Comparison of ENCODE assay signal across 33 cellular contexts in the genomic region with DNA sequence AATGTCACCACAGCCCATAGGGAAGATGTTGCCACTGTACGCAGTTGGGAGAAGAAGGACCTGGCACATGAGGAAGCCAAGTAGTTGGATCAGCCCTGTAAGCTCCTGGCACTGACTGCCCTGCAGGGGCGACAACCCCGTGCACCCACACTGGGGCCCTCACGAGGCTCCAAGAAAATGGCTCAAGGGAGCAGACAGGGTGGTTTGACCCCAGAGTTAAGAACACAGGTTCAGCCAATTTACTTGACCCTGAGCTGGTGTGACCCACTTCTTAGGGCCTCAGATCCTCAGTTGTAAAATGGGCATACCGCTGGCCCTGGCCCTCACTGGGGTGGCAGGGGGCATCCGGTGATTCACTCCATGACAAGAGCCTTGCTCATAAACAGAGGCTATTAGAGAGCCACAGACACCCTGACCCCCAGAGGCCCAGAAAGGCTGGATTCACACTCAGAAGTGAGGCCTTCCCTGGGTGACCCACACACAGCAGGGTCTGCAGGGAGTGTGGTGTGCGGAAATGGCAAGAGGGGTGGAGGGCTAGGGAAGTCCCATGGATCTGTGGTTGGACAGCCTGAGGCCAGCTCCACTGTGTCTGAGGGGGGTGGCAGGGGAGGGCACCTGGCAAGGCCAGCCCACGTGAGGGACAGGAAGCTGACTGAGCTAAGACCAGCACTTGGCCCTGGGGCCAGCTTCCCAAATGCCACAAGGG. TPM values are rescaled to one million over a fixed set of nuclear protein-coding genes. Genes with fewer than 3 reads are reported as not detected.
A peak's percentile ranks its signal among the peaks of the same experiment; 100 is the strongest.
DNase-seq lines count a peak whose midpoint lies in the region; ATAC-seq and TF ChIP-seq lines count a peak whose summit lies in the region.
"Had no signal": no experiment of that assay in that cellular context is flagged by ENCODE, and none has a peak within 500 bp of the region (broad histone marks: within the 10 kb centered on the region; RNA-seq: fewer than 3 reads in every experiment).

No MANE protein-coding gene starts in this region.

- peak overlapping the region; percentile 94 for H3K27ac ChIP-seq in right cardiac atrium (ENCODE audit: low read length)
- no peak overlapping the region for H3K27ac ChIP-seq in brain microvascular endothelial cell
- H3K27ac ChIP-seq: gastroesophageal sphincter, HL-60, SJSA1, VCaP had no signal

- H3K9me3 ChIP-seq in MG63: no peaks in the 10 kb centered on the region
- no peaks in the 10 kb centered on the region for H3K9me3 ChIP-seq in right cardiac atrium (ENCODE audit: control insufficient read depth, low read length)
- H3K9me3 ChIP-seq: BE2C, Caco-2, gastroesophageal sphincter, SJSA1 had no signal

- no peak overlapping the region for H3K4me3 Mint-ChIP-seq in activated CD8-positive, alpha-beta memory T cell treated with anti-CD3 and anti-CD28 coated beads, Interleukin-2, amount 10 ng/mL, durations not matched to agents 7 days and 5 days
- H3K4me3 Mint-ChIP-seq in stimulated activated effector memory CD8-positive, alpha-beta T cell treated with anti-CD3 and anti-CD28 coated beads, Interleukin-12 subunit alpha, Interleukin-12 subunit beta, amount 100 ng/mL, for 72 hours: no peak overlapping the region
- H3K4me3 Mint-ChIP-seq: IgD-negative memory B cell; mesothelial cell of epicardium; natural killer cell; stimulated activated naive CD8-positive, alpha-beta T cell treated with anti-CD3 and anti-CD28 coated beads, Interleukin-15, amount 100 ng/mL, for 72 hours; T-helper 17 cell had no signal

- DNase-seq in activated CD8-positive, alpha-beta memory T cell treated with anti-CD3 and anti-CD28 coated beads for 24 hours: peak; percentile 46
- DNase-seq in activated CD8-positive, alpha-beta memory T cell treated with anti-CD3 and anti-CD28 coated beads, Interleukin-2, amount 10 ng/mL, durations not matched to agents 7 days and 5 days: no peak
- DNase-seq in MG63: peak; percentile 54
- DNase-seq in right cardiac atrium: peak in 1 of 3 donors; percentile 65
- DNase-seq in stimulated activated CD8-positive, alpha-beta memory T cell treated with anti-CD3 and anti-CD28 coated beads, Interleukin-4, amount 100 ng/mL, for 48 hours: peak; percentile 14
- no peak for DNase-seq in brain microvascular endothelial cell
- no peak for DNase-seq in stimulated activated effector memory CD8-positive, alpha-beta T cell treated with anti-CD3 and anti-CD28 coated beads, Interleukin-12 subunit alpha, Interleukin-12 subunit beta, amount 100 ng/mL, for 72 hours (ENCODE audit: low spot score in 2 of 2)
- DNase-seq: activated CD4-positive, alpha-beta T cell treated with anti-CD3 and anti-CD28 coated beads, Interleukin-2, amount 50 U/mL, for 4 hours; activated naive CD4-positive, alpha-beta T cell treated with Interleukin-2 at 50 U/mL for 16 hours; activated T-cell treated with anti-CD3 and anti-CD28 coated beads, Interleukin-2, amount 50 U/mL, for 1 hour; anterior cingulate cortex; BE2C; Caco-2; effector CD8-positive, alpha-beta T cell; natural killer cell; NCI-H146; NCI-H2171 treated with DMSO at 0.1 percent for 48 hours; NCI-H748 treated with DMSO at 0.1 percent for 48 hours; small intestine; stimulated activated CD4-positive, alpha-beta T cell treated with anti-CD3 and anti-CD28 coated beads, Interleukin-4, amount 100 ng/mL, for 1 hour; stimulated activated naive CD8-positive, alpha-beta T cell treated with anti-CD3 and anti-CD28 coated beads, Interleukin-15, amount 100 ng/mL, for 72 hours; T-helper 17 cell had no signal

- no peaks in the 10 kb centered on the region for H3K4me1 ChIP-seq in right cardiac atrium (ENCODE audit: control insufficient read depth, insufficient read depth, low read length)
- H3K4me1 ChIP-seq: BE2C, Caco-2, gastroesophageal sphincter, SJSA1 had no signal

- H3K27ac Mint-ChIP-seq in activated CD8-positive, alpha-beta memory T cell treated with anti-CD3 and anti-CD28 coated beads, Interleukin-2, amount 10 ng/mL, durations not matched to agents 7 days and 5 days: no peak overlapping the region
- no peak overlapping the region for H3K27ac Mint-ChIP-seq in stimulated activated effector memory CD8-positive, alpha-beta T cell treated with anti-CD3 and anti-CD28 coated beads, Interleukin-12 subunit alpha, Interleukin-12 subunit beta, amount 100 ng/mL, for 72 hours
- H3K27ac Mint-ChIP-seq: mesothelial cell of epicardium, natural killer cell, progenitor cell of endocrine pancreas, T-helper 17 cell had no signal

- CTCF ChIA-PET in activated CD8-positive, alpha-beta memory T cell treated with anti-CD3 and anti-CD28 coated beads, Interleukin-2, amount 10 ng/mL, durations not matched to agents 7 days and 5 days (lab: Charles Lee): no interaction called here

- no peak for ATAC-seq in activated CD8-positive, alpha-beta memory T cell treated with anti-CD3 and anti-CD28 coated beads, Interleukin-2, amount 10 ng/mL, durations not matched to agents 7 days and 5 days
- ATAC-seq in right cardiac atrium: no peak
- no peak for ATAC-seq in stimulated activated effector memory CD8-positive, alpha-beta T cell treated with anti-CD3 and anti-CD28 coated beads, Interleukin-12 subunit alpha, Interleukin-12 subunit beta, amount 100 ng/mL, for 72 hours
- no peak for ATAC-seq in HG03095 (IDR thresholded peaks at IDR 0.05; ENCODE audit: unreplicated experiment)
- ATAC-seq: gastroesophageal sphincter; HCT116; natural killer cell; stimulated activated naive CD8-positive, alpha-beta T cell treated with anti-CD3 and anti-CD28 coated beads, Interleukin-15, amount 100 ng/mL, for 72 hours; T-helper 17 cell had no signal

- H3K4me3 ChIP-seq in MG63: no peak overlapping the region
- H3K4me3 ChIP-seq in right cardiac atrium (ENCODE audit: low read length): no peak overlapping the region
- no peak overlapping the region for H3K4me3 ChIP-seq in brain microvascular endothelial cell (ENCODE audit: low read depth, low read length)
- H3K4me3 ChIP-seq: gastroesophageal sphincter, SJSA1 had no signal

- 72% methylated on average over 8 of the region's 8 CpGs for WGBS in right cardiac atrium

- no peaks in the 10 kb centered on the region for H3K36me3 ChIP-seq in MG63
- H3K36me3 ChIP-seq in brain microvascular endothelial cell (replicated peaks): no peaks in the 10 kb centered on the region
- H3K36me3 ChIP-seq: BE2C, gastroesophageal sphincter, SJSA1 had no signal

- no peaks in the 10 kb centered on the region for H3K27me3 Mint-ChIP-seq in activated CD8-positive, alpha-beta memory T cell treated with anti-CD3 and anti-CD28 coated beads, Interleukin-2, amount 10 ng/mL, durations not matched to agents 7 days and 5 days

- H3K9me3 Mint-ChIP-seq in activated CD8-positive, alpha-beta memory T cell treated with anti-CD3 and anti-CD28 coated beads, Interleukin-2, amount 10 ng/mL, durations not matched to agents 7 days and 5 days (ENCODE audit: low read depth): no peaks in the 10 kb centered on the region
- no peaks in the 10 kb centered on the region for H3K9me3 Mint-ChIP-seq in stimulated activated effector memory CD8-positive, alpha-beta T cell treated with anti-CD3 and anti-CD28 coated beads, Interleukin-12 subunit alpha, Interleukin-12 subunit beta, amount 100 ng/mL, for 72 hours
- H3K9me3 Mint-ChIP-seq: IgD-negative memory B cell; mesothelial cell of epicardium; natural killer cell; stimulated activated naive CD8-positive, alpha-beta T cell treated with anti-CD3 and anti-CD28 coated beads, Interleukin-15, amount 100 ng/mL, for 72 hours had no signal

- intact Hi-C loops in right cardiac atrium (cut with DNase I): loop anchor here in 1 of 4 donors (5.0 kb wide), 1 partner anchor 38 kb away; no protein-coding TSS in a partner anchor

- H3K27me3 ChIP-seq in MG63 (no peaks in the 10 kb centered on the region), right cardiac atrium (ENCODE audit: control insufficient read depth, insufficient read depth) (no peaks in the 10 kb centered on the region), brain microvascular endothelial cell (replicated peaks) (no peaks in the 10 kb centered on the region)
- H3K27me3 ChIP-seq: BE2C, SJSA1 had no signal

- no peaks in the 10 kb centered on the region for H3K36me3 Mint-ChIP-seq in activated CD8-positive, alpha-beta memory T cell treated with anti-CD3 and anti-CD28 coated beads, Interleukin-2, amount 10 ng/mL, durations not matched to agents 7 days and 5 days
- no peaks in the 10 kb centered on the region for H3K36me3 Mint-ChIP-seq in stimulated activated effector memory CD8-positive, alpha-beta T cell treated with anti-CD3 and anti-CD28 coated beads, Interleukin-12 subunit alpha, Interleukin-12 subunit beta, amount 100 ng/mL, for 72 hours
- H3K36me3 Mint-ChIP-seq: IgD-negative memory B cell, mesothelial cell of epicardium, natural killer cell had no signal

- H3K4me1 Mint-ChIP-seq in activated CD8-positive, alpha-beta memory T cell treated with anti-CD3 and anti-CD28 coated beads, Interleukin-2, amount 10 ng/mL, durations not matched to agents 7 days and 5 days: peaks cover 6% of the 10 kb centered on the region
- peaks cover 18% of the 10 kb centered on the region for H3K4me1 Mint-ChIP-seq in stimulated activated effector memory CD8-positive, alpha-beta T cell treated with anti-CD3 and anti-CD28 coated beads, Interleukin-12 subunit alpha, Interleukin-12 subunit beta, amount 100 ng/mL, for 72 hours
- H3K4me1 Mint-ChIP-seq: mesothelial cell of epicardium had no signal

- in situ Hi-C loops in brain microvascular endothelial cell (cut with HindIII; ENCODE audit: low pct_ligation_motif_present, low sequenced_read_pairs): no loop called here

- TF ChIP-seq CTCF in brain microvascular endothelial cell (IDR thresholded peaks at IDR 0.05; ENCODE audit: low read depth, low read length, missing control alignments): no peak

RNA-seq across cellular contexts. Expression of gene HHATL, which starts 1.7 kb away (rescaled TPM):
- not detected for total RNA-seq in activated CD8-positive, alpha-beta memory T cell treated with anti-CD3 and anti-CD28 coated beads, Interleukin-2, amount 10 ng/mL, durations not matched to agents 7 days and 5 days
- total RNA-seq in MG63 (2014; rRNA removed; shearing (Covaris generic); ENCODE audit: low replicate concordance): not detected in 2 replicates
- total RNA-seq in right cardiac atrium: 100 to 1,000 TPM; 480 to 768 (median 570) TPM
- polyA plus RNA-seq in right cardiac atrium: 622 TPM
- total RNA-seq: Caco-2, MCF 10A, mesothelial cell of epicardium, natural killer cell, OCI-LY7, progenitor cell of endocrine pancreas, SJSA1, T-helper 17 cell had no signal
- polyA plus RNA-seq: IgD-negative memory B cell had no signal

RNA-seq across cellular contexts. Expression of gene KLHL40, which starts 19.0 kb away (rescaled TPM):
- not detected for total RNA-seq in activated CD8-positive, alpha-beta memory T cell treated with anti-CD3 and anti-CD28 coated beads, Interleukin-2, amount 10 ng/mL, durations not matched to agents 7 days and 5 days
- not detected in 2 replicates for total RNA-seq in MG63 (2014; rRNA removed; shearing (Covaris generic); ENCODE audit: low replicate concordance)
- total RNA-seq in right cardiac atrium: 1 to 10 TPM in 1 of 4 donors, under 1 TPM in 3; 0.09 to 1.6 (median 0.40) TPM
- polyA plus RNA-seq in right cardiac atrium: 0.29 TPM
- total RNA-seq: Caco-2, gastroesophageal sphincter, MCF 10A, mesothelial cell of epicardium, natural killer cell, OCI-LY7, progenitor cell of endocrine pancreas, SJSA1, T-helper 17 cell had no signal
- polyA plus RNA-seq: IgD-negative memory B cell had no signal

RNA-seq across cellular contexts. Expression of gene ZBTB47, which starts 50.8 kb away (rescaled TPM):
- total RNA-seq in activated CD8-positive, alpha-beta memory T cell treated with anti-CD3 and anti-CD28 coated beads, Interleukin-2, amount 10 ng/mL, durations not matched to agents 7 days and 5 days: under 1 TPM; 0.41 to 0.56 TPM
- 11.7 and 22.7 TPM in 2 replicates for total RNA-seq in MG63 (2014; rRNA removed; shearing (Covaris generic); ENCODE audit: low replicate concordance)
- 100 to 1,000 TPM; 100 to 141 (median 118) TPM for total RNA-seq in right cardiac atrium
- 99.5 TPM for polyA plus RNA-seq in right cardiac atrium

Comparison
In these comparisons a context has a peak if more than half of its experiments do, and no peak if none do; other contexts are left out.
1. DNase-seq: peak in activated CD8-positive, alpha-beta memory T cell treated with anti-CD3 and anti-CD28 coated beads for 24 hours (single experiment), MG63 (single experiment) and stimulated activated CD8-positive, alpha-beta memory T cell treated with anti-CD3 and anti-CD28 coated beads, Interleukin-4, amount 100 ng/mL, for 48 hours (single experiment); none in activated CD8-positive, alpha-beta memory T cell treated with anti-CD3 and anti-CD28 coated beads, Interleukin-2, amount 10 ng/mL, durations not matched to agents 7 days and 5 days (single experiment), brain microvascular endothelial cell (single experiment) and stimulated activated effector memory CD8-positive, alpha-beta T cell treated with anti-CD3 and anti-CD28 coated beads, Interleukin-12 subunit alpha, Interleukin-12 subunit beta, amount 100 ng/mL, for 72 hours (0 of 2).
2. RNA of gene HHATL, which starts 1.7 kb away (total RNA-seq): 480 to 768 TPM in right cardiac atrium; not detected in activated CD8-positive, alpha-beta memory T cell treated with anti-CD3 and anti-CD28 coated beads, Interleukin-2, amount 10 ng/mL, durations not matched to agents 7 days and 5 days and not detected in MG63; every median in the first group is over 100 times any median in the second.